2 cellular contexts compared by ENCODE assay signal in the genomic region with DNA sequence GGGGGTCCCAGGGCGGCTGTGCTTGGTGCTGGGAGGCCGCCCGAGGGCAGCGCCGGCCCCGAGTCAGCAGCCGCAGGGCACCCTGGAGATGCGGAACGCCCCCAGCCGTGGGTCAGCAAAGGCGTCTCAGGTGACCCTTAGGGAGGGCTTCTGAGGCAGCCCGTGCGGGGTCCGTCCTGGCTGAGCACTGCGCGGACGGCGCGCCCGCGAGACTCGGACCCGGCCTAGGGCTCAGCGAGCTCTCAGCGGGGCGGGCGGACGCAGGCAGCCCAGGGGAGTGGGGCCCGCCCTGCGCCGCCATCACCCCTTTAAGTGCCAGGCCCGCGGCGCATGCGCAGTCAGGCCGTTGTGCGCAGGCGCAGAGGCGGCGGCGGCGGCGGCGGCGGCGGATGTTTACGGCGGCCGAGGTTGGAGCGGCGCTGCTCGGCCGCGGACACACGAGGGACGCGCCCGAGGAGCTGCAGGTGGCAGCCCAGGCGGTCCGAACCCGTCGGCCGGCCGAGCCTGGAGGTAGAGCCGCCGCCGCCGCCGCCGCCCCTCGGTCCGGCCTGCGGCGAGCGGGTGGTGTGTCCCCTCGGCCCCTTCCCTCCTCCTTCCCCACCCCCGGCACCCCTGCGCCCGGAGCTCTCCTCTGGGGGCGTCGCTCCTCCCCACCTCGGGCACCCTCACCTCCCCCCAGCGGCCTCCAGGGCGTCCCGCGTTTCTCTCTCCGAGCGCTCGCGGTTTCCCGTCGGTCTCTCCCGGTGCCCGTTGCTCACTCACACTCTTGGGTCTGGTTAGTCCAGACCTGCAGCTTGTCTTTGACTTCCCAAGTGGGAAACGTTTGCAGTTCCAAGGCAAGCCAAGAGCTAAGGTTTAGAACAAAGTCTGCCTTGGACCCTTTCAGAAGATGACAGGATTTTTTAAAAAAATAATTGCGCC.
TF ChIP-seq lines count a peak whose summit lies in the region.

A gene (plus strand): TSS at position 388 of the 921 bp plus-strand sequence. CDS start 4,218 bp downstream, outside the sequence.

TF ChIP-seq in HCT116, 20 proteins besides CTCF, POLR2A, EP300 and RAD21 (continued from another document):
- no peak for TF ChIP-seq SP1 (IDR thresholded peaks at IDR 0.05; ENCODE audit: low read depth)
- no peak for TF ChIP-seq EZH2 (IDR thresholded peaks at IDR 0.05)
- TF ChIP-seq FOSL1 (IDR thresholded peaks at IDR 0.05; ENCODE audit: low read depth) = no peak
- peak; percentile 52 for TF ChIP-seq YY1 (IDR thresholded peaks at IDR 0.05; ENCODE audit: extremely low read depth, insufficient replicate concordance, low read depth, low read length)
- TF ChIP-seq EGR1 (IDR thresholded peaks at IDR 0.05; ENCODE audit: low read depth) = no peak
- no peak for TF ChIP-seq ELF1 (IDR thresholded peaks at IDR 0.05; ENCODE audit: borderline replicate concordance, low read depth)
- no peak for TF ChIP-seq SRF (IDR thresholded peaks at IDR 0.05; ENCODE audit: low read depth)
- TF ChIP-seq, protein P1, sequence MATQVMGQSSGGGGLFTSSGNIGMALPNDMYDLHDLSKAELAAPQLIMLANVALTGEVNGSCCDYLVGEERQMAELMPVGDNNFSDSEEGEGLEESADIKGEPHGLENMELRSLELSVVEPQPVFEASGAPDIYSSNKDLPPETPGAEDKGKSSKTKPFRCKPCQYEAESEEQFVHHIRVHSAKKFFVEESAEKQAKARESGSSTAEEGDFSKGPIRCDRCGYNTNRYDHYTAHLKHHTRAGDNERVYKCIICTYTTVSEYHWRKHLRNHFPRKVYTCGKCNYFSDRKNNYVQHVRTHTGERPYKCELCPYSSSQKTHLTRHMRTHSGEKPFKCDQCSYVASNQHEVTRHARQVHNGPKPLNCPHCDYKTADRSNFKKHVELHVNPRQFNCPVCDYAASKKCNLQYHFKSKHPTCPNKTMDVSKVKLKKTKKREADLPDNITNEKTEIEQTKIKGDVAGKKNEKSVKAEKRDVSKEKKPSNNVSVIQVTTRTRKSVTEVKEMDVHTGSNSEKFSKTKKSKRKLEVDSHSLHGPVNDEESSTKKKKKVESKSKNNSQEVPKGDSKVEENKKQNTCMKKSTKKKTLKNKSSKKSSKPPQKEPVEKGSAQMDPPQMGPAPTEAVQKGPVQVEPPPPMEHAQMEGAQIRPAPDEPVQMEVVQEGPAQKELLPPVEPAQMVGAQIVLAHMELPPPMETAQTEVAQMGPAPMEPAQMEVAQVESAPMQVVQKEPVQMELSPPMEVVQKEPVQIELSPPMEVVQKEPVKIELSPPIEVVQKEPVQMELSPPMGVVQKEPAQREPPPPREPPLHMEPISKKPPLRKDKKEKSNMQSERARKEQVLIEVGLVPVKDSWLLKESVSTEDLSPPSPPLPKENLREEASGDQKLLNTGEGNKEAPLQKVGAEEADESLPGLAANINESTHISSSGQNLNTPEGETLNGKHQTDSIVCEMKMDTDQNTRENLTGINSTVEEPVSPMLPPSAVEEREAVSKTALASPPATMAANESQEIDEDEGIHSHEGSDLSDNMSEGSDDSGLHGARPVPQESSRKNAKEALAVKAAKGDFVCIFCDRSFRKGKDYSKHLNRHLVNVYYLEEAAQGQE (IDR thresholded peaks at IDR 0.05; ENCODE audit: low read depth) = no peak
- no peak for TF ChIP-seq EZH2phosphoT487 (IDR thresholded peaks at IDR 0.05; ENCODE audit: borderline replicate concordance)
- TF ChIP-seq CBX3 (IDR thresholded peaks at IDR 0.05; ENCODE audit: low read depth) = no peak
- TF ChIP-seq ZFX (IDR thresholded peaks at IDR 0.05) = peak; percentile 80
- TF ChIP-seq ZNF274 (IDR thresholded peaks at IDR 0.05; ENCODE audit: low read depth, low read length) = no peak
- peak; percentile 82 for TF ChIP-seq POLR2AphosphoS5 (IDR thresholded peaks at IDR 0.05; ENCODE audit: low read depth, low read length)
- no peak for TF ChIP-seq JUND (IDR thresholded peaks at IDR 0.05)
- TF ChIP-seq, protein P2, sequence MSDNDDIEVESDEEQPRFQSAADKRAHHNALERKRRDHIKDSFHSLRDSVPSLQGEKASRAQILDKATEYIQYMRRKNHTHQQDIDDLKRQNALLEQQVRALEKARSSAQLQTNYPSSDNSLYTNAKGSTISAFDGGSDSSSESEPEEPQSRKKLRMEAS (IDR thresholded peaks at IDR 0.05) = peak; percentile 67
- TF ChIP-seq, protein P3, sequence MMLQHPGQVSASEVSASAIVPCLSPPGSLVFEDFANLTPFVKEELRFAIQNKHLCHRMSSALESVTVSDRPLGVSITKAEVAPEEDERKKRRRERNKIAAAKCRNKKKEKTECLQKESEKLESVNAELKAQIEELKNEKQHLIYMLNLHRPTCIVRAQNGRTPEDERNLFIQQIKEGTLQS (IDR thresholded peaks at IDR 0.05) = no peak
- no peak for TF ChIP-seq TCF7L2 (IDR thresholded peaks at IDR 0.05; ENCODE audit: borderline replicate concordance, extremely low read depth, insufficient read depth, insufficient read length)

TF ChIP-seq in SK-N-SH, 30 proteins besides CTCF, POLR2A, EP300 and RAD21 (continued from another document):
- TF ChIP-seq, protein P4, sequence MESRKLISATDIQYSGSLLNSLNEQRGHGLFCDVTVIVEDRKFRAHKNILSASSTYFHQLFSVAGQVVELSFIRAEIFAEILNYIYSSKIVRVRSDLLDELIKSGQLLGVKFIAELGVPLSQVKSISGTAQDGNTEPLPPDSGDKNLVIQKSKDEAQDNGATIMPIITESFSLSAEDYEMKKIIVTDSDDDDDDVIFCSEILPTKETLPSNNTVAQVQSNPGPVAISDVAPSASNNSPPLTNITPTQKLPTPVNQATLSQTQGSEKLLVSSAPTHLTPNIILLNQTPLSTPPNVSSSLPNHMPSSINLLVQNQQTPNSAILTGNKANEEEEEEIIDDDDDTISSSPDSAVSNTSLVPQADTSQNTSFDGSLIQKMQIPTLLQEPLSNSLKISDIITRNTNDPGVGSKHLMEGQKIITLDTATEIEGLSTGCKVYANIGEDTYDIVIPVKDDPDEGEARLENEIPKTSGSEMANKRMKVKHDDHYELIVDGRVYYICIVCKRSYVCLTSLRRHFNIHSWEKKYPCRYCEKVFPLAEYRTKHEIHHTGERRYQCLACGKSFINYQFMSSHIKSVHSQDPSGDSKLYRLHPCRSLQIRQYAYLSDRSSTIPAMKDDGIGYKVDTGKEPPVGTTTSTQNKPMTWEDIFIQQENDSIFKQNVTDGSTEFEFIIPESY (IDR thresholded peaks at IDR 0.05; ENCODE audit: borderline replicate concordance, low read depth) = no peak
- TF ChIP-seq, protein P5, sequence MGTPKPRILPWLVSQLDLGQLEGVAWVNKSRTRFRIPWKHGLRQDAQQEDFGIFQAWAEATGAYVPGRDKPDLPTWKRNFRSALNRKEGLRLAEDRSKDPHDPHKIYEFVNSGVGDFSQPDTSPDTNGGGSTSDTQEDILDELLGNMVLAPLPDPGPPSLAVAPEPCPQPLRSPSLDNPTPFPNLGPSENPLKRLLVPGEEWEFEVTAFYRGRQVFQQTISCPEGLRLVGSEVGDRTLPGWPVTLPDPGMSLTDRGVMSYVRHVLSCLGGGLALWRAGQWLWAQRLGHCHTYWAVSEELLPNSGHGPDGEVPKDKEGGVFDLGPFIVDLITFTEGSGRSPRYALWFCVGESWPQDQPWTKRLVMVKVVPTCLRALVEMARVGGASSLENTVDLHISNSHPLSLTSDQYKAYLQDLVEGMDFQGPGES (IDR thresholded peaks at IDR 0.05; ENCODE audit: low read depth, low read length) = no peak
- TF ChIP-seq FOXJ3 (CRISPR knock-in tag; IDR thresholded peaks at IDR 0.05) (no peak), TAF1 (IDR thresholded peaks at IDR 0.05; ENCODE audit: borderline replicate concordance, low read depth, low read length) (no peak), CHD2 (IDR thresholded peaks at IDR 0.05; ENCODE audit: low read length, partially characterized antibody) (peak; percentile 79), GABPA (IDR thresholded peaks at IDR 0.05; ENCODE audit: low read depth) (peak; percentile 32; the same call in 1 of the 2 replicates), RCOR1 (IDR thresholded peaks at IDR 0.05; ENCODE audit: low read length) (no peak), SIN3A (IDR thresholded peaks at IDR 0.05; ENCODE audit: borderline replicate concordance, low read depth, low read length) (peak; percentile 35; the same call in 1 of the 2 replicates), TEAD4 (IDR thresholded peaks at IDR 0.05; ENCODE audit: borderline replicate concordance, insufficient read depth) (no peak; the same call in 1 of the 2 replicates), FOXM1 (IDR thresholded peaks at IDR 0.05; ENCODE audit: low read depth) (no peak), SMC3 (IDR thresholded peaks at IDR 0.05; ENCODE audit: low read depth, low read length) (no peak), TCF12 (IDR thresholded peaks at IDR 0.05) (no peak), JUND (IDR thresholded peaks at IDR 0.05) (no peak), GATA2 (CRISPR knock-in tag; IDR thresholded peaks at IDR 0.05) (no peak), RFX5 (IDR thresholded peaks at IDR 0.05; ENCODE audit: low read length) (no peak), MXI1 (IDR thresholded peaks at IDR 0.05; ENCODE audit: low read depth, low read length) (0 out of 2 replicates have a peak, but pooled peaks have one; percentile 35), NRF1 (IDR thresholded peaks at IDR 0.05; ENCODE audit: low read depth, low read length) (peak; percentile 80), POLR2AphosphoS5 (IDR thresholded peaks at IDR 0.05; ENCODE audit: low read depth, low read length) (peak; percentile 54), YY1 (IDR thresholded peaks at IDR 0.05; ENCODE audit: low read depth) (no peak; the same call in 1 of the 2 replicates), MEF2A (IDR thresholded peaks at IDR 0.05; ENCODE audit: borderline replicate concordance, low read depth) (no peak), ELF1 (IDR thresholded peaks at IDR 0.05) (no peak)
- TF ChIP-seq, protein P6, sequence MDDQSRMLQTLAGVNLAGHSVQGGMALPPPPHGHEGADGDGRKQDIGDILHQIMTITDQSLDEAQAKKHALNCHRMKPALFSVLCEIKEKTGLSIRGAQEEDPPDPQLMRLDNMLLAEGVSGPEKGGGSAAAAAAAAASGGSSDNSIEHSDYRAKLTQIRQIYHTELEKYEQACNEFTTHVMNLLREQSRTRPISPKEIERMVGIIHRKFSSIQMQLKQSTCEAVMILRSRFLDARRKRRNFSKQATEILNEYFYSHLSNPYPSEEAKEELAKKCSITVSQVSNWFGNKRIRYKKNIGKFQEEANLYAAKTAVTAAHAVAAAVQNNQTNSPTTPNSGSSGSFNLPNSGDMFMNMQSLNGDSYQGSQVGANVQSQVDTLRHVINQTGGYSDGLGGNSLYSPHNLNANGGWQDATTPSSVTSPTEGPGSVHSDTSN (IDR thresholded peaks at IDR 0.05) = 0 out of 2 replicates have a peak, but pooled peaks have one; percentile 4
- TF ChIP-seq, protein P7, sequence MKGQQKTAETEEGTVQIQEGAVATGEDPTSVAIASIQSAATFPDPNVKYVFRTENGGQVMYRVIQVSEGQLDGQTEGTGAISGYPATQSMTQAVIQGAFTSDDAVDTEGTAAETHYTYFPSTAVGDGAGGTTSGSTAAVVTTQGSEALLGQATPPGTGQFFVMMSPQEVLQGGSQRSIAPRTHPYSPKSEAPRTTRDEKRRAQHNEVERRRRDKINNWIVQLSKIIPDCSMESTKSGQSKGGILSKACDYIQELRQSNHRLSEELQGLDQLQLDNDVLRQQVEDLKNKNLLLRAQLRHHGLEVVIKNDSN (IDR thresholded peaks at IDR 0.05; ENCODE audit: borderline replicate concordance, low read depth) = no peak
- TF ChIP-seq, protein P1 (IDR thresholded peaks at IDR 0.05; ENCODE audit: low read depth, low read length) = no peak
- TF ChIP-seq, protein P8, sequence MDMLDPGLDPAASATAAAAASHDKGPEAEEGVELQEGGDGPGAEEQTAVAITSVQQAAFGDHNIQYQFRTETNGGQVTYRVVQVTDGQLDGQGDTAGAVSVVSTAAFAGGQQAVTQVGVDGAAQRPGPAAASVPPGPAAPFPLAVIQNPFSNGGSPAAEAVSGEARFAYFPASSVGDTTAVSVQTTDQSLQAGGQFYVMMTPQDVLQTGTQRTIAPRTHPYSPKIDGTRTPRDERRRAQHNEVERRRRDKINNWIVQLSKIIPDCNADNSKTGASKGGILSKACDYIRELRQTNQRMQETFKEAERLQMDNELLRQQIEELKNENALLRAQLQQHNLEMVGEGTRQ (IDR thresholded peaks at IDR 0.05; ENCODE audit: borderline replicate concordance, low read depth, low read length) = no peak
- TF ChIP-seq, protein P2 (IDR thresholded peaks at IDR 0.05; ENCODE audit: low read depth) = peak; percentile 62; the same call in 1 of the 2 replicates
